In the genomic region with DNA sequence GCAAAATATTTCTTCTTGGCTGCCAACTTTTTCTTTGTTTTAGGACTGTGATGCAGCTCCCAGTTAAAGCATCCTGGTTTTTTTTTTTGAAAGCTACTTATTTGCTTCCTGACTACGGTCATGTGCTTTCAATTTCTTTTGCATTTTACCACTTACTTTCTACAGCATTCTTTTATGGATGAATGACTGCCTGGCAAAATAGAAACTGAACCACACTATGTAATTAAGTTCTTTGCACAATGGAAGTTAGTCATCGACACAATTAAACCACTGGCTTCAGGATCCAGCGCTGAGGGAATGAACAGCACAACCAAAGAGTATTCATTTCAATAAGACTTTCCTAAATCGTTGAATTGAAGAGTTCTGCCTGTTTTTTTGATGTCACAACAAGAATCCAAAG, we compare ENCODE assay signal across 15 cellular contexts.
A peak's percentile ranks its signal among the peaks of the same experiment; 100 is the strongest.
DNase-seq lines count a peak whose midpoint lies in the region; TF ChIP-seq lines count a peak whose summit lies in the region.
"Had no signal": no experiment of that assay in that cellular context is flagged by ENCODE, and none has a peak within 500 bp of the region (broad histone marks: within the 10 kb centered on the region; RNA-seq: fewer than 3 reads in every experiment).

No MANE protein-coding gene starts in this region.

- POLR2A ChIA-PET in PC-9 (lab: Charles Lee; ENCODE audit: unreplicated experiment): no interaction called here
- POLR2A ChIA-PET in GM10248 (lab: Yijun Ruan, JAX): no interaction called here

- no peak overlapping the region for H3K4me3 Mint-ChIP-seq in activated T-helper 2 cell treated with anti-CD3 and anti-CD28 coated beads, Interferon-gamma antibody, Interleukin-2, Interleukin-4, amounts not matched to agents 10 μg/mL and 5 μg/mL and 100 μg/mL, durations not matched to agents 14 hours and 24 hours and 36 hours (ENCODE audit: low read depth)

- H3K9me3 ChIP-seq in PC-9 (ENCODE audit: insufficient read depth, low read depth) (no peaks in the 10 kb centered on the region), trophoblast cell (ENCODE audit: insufficient read depth, low read depth, low read length) (no peaks in the 10 kb centered on the region)

- DNase-seq in GM04503 (ENCODE audit: low read depth) (peak; percentile 90), PC-9 (no peak), fibroblast of mammary gland (ENCODE audit: low read depth) (peak; percentile 2), retinal pigment epithelial cell (ENCODE audit: low read depth) (peak; percentile 93), trophoblast cell (no peak), GM10248 (ENCODE audit: extremely low spot score) (no peak)
- no peak for DNase-seq in effector CD4-positive, alpha-beta T cell
- DNase-seq in activated T-helper 2 cell treated with anti-CD3 and anti-CD28 coated beads, Interferon-gamma antibody, Interleukin-2, Interleukin-4, amounts not matched to agents 10 μg/mL and 5 μg/mL and 100 μg/mL, durations not matched to agents 14 hours and 24 hours and 36 hours (ENCODE audit: low spot score): no peak
- DNase-seq: DMS53; left ventricle myocardium superior; NCI-H510A; stimulated activated CD4-positive, alpha-beta T cell treated with anti-CD3 and anti-CD28 coated beads, Interleukin-4, amount 100 ng/mL, for 24 hours; stimulated activated naive CD8-positive, alpha-beta T cell treated with anti-CD3 and anti-CD28 coated beads, Interleukin-15, Interleukin-2, amounts not matched to agents 100 U/mL and 50 U/mL, for 24 hours had no signal

- no peak overlapping the region for H4K8ac ChIP-seq in trophoblast cell (ENCODE audit: low read depth, low read length)

- H3K4me3 ChIP-seq in PC-9: no peak overlapping the region
- H3K4me3 ChIP-seq in fibroblast of mammary gland (ENCODE audit: control insufficient read depth, low read depth, low read length): no peak overlapping the region
- no peak overlapping the region for H3K4me3 ChIP-seq in retinal pigment epithelial cell (ENCODE audit: low read length)
- H3K4me3 ChIP-seq in trophoblast cell (ENCODE audit: low read depth, low read length): no peak overlapping the region
- H3K4me3 ChIP-seq: coronary artery had no signal

- H3K27me3 Mint-ChIP-seq in activated T-helper 2 cell treated with anti-CD3 and anti-CD28 coated beads, Interferon-gamma antibody, Interleukin-2, Interleukin-4, amounts not matched to agents 10 μg/mL and 5 μg/mL and 100 μg/mL, durations not matched to agents 14 hours and 24 hours and 36 hours (ENCODE audit: low read depth): no peaks in the 10 kb centered on the region

- H4K12ac ChIP-seq in trophoblast cell (ENCODE audit: low read depth, low read length): no peak overlapping the region

- H3K4me2 ChIP-seq in PC-9 (peak overlapping the region; percentile 19; the same call in 1 of the 2 replicates), trophoblast cell (ENCODE audit: low read length) (no peak overlapping the region)

- H3K9me2 ChIP-seq in PC-9 (ENCODE audit: insufficient read depth): no peaks in the 10 kb centered on the region

- no peaks in the 10 kb centered on the region for H4K20me1 ChIP-seq in PC-9 (ENCODE audit: insufficient read depth)

- no CpG with 5 or more reads among the region's 4 CpGs for WGBS in trophoblast cell (ENCODE audit: extremely low coverage, insufficient coverage, insufficient read length)

- H3K79me2 ChIP-seq in PC-9 (ENCODE audit: low read depth) (no peaks in the 10 kb centered on the region), trophoblast cell (ENCODE audit: control insufficient read depth, insufficient read depth, low read length, poor library complexity) (no peaks in the 10 kb centered on the region)
- H3K79me2 ChIP-seq: parathyroid adenoma had no signal

- H2BK5ac ChIP-seq in trophoblast cell (ENCODE audit: low read depth, low read length, poor library complexity): no peak overlapping the region

- H3K4ac ChIP-seq in trophoblast cell (ENCODE audit: low read depth, low read length): no peak overlapping the region

- H3K27ac ChIP-seq in PC-9 (no peak overlapping the region), trophoblast cell (ENCODE audit: low read depth, low read length) (no peak overlapping the region)
- H3K27ac ChIP-seq: coronary artery, parathyroid adenoma had no signal

- H3K4me1 ChIP-seq in PC-9 (replicated peaks; ENCODE audit: insufficient read depth): no peaks in the 10 kb centered on the region
- H3K4me1 ChIP-seq in trophoblast cell (ENCODE audit: control insufficient read depth in 1 of 2, insufficient read depth in 2 of 2, low read length in 2 of 2): no peaks in the 10 kb centered on the region
- H3K4me1 ChIP-seq: parathyroid adenoma had no signal

- H3K36me3 ChIP-seq in PC-9 (ENCODE audit: low read depth): no peaks in the 10 kb centered on the region
- H3K36me3 ChIP-seq in trophoblast cell (ENCODE audit: control insufficient read depth in 1 of 2, insufficient read depth in 2 of 2, low read length in 2 of 2): no peaks in the 10 kb centered on the region

- no peak overlapping the region for H4K91ac ChIP-seq in trophoblast cell (ENCODE audit: low read depth, low read length)

- no peak overlapping the region for H3K23ac ChIP-seq in trophoblast cell (ENCODE audit: low read length)

- no peaks in the 10 kb centered on the region for H3K4me1 Mint-ChIP-seq in activated T-helper 2 cell treated with anti-CD3 and anti-CD28 coated beads, Interferon-gamma antibody, Interleukin-2, Interleukin-4, amounts not matched to agents 10 μg/mL and 5 μg/mL and 100 μg/mL, durations not matched to agents 14 hours and 24 hours and 36 hours (ENCODE audit: low read depth)

- H3K9ac ChIP-seq in trophoblast cell (ENCODE audit: low read length): no peak overlapping the region
- H3K9ac ChIP-seq: parathyroid adenoma had no signal

- no TSS peak for BruUV-seq in PC-9 (replicated peaks; lab: Mats Ljungman, UMichigan)

- H3K27ac Mint-ChIP-seq in activated T-helper 2 cell treated with anti-CD3 and anti-CD28 coated beads, Interferon-gamma antibody, Interleukin-2, Interleukin-4, amounts not matched to agents 10 μg/mL and 5 μg/mL and 100 μg/mL, durations not matched to agents 14 hours and 24 hours and 36 hours: no peak overlapping the region

- TF ChIP-seq CTCF in PC-9 (conservative IDR thresholded peaks at IDR 0.05) (no peak), fibroblast of mammary gland (conservative IDR thresholded peaks at IDR 0.05; ENCODE audit: control insufficient read depth, insufficient read depth, low read depth, low read length) (no peak), retinal pigment epithelial cell (conservative IDR thresholded peaks at IDR 0.05; ENCODE audit: low read depth, low read length) (no peak), GM10248 (IDR thresholded peaks at IDR 0.05; ENCODE audit: control extremely low read depth, extremely low read depth, low read depth, missing control alignments) (no peak)

- H3K27me3 ChIP-seq in PC-9 (ENCODE audit: insufficient read depth, low read depth) (no peaks in the 10 kb centered on the region), trophoblast cell (ENCODE audit: insufficient read depth, low read length) (no peaks in the 10 kb centered on the region)

- no peak overlapping the region for H3K14ac ChIP-seq in trophoblast cell (ENCODE audit: low read length)

- no peaks in the 10 kb centered on the region for H3F3A ChIP-seq in PC-9 (ENCODE audit: insufficient read depth, low read depth)

- H3K36me3 Mint-ChIP-seq in activated T-helper 2 cell treated with anti-CD3 and anti-CD28 coated beads, Interferon-gamma antibody, Interleukin-2, Interleukin-4, amounts not matched to agents 10 μg/mL and 5 μg/mL and 100 μg/mL, durations not matched to agents 14 hours and 24 hours and 36 hours (ENCODE audit: low read depth): no peaks in the 10 kb centered on the region

- no peak overlapping the region for H2BK120ac ChIP-seq in trophoblast cell (ENCODE audit: insufficient read depth, low read length, poor library complexity)

- H3K79me1 ChIP-seq in trophoblast cell (ENCODE audit: low read length): no peaks in the 10 kb centered on the region

- H2AK5ac ChIP-seq in trophoblast cell (ENCODE audit: low read length): no peak overlapping the region

- no peak overlapping the region for H3K18ac ChIP-seq in trophoblast cell (ENCODE audit: low read length)

- H3K9me3 Mint-ChIP-seq in activated T-helper 2 cell treated with anti-CD3 and anti-CD28 coated beads, Interferon-gamma antibody, Interleukin-2, Interleukin-4, amounts not matched to agents 10 μg/mL and 5 μg/mL and 100 μg/mL, durations not matched to agents 14 hours and 24 hours and 36 hours: no peaks in the 10 kb centered on the region

- intact Hi-C loops in PC-9 (cut with micrococcal nuclease; ENCODE audit: unreplicated experiment): no loop called here
- intact Hi-C loops in activated T-helper 2 cell treated with anti-CD3 and anti-CD28 coated beads, Interferon-gamma antibody, Interleukin-2, Interleukin-4, amounts not matched to agents 10 μg/mL and 5 μg/mL and 100 μg/mL, durations not matched to agents 14 hours and 24 hours and 36 hours (cut with micrococcal nuclease): no loop called here

- H2AFZ ChIP-seq in PC-9 (no peak overlapping the region), trophoblast cell (ENCODE audit: insufficient read depth, low read length, poor library complexity) (no peak overlapping the region)
- H2AFZ ChIP-seq: parathyroid adenoma had no signal

- H2BK12ac ChIP-seq in trophoblast cell (ENCODE audit: low read length): no peak overlapping the region

- CTCF ChIA-PET in PC-9 (lab: Charles Lee) (no interaction called here), GM10248 (lab: Yijun Ruan, JAX) (interaction anchor here (0.7 to 1.1 kb wide), 2 partner anchors 9 to 38 kb away, joined by 3 read pairs; no protein-coding TSS in a partner anchor)

Comparison
In these comparisons a context has a peak if more than half of its experiments do, and no peak if none do; other contexts are left out.
1. DNase-seq: peak in GM04503 (single experiment), fibroblast of mammary gland (single experiment) and retinal pigment epithelial cell (single experiment); none in PC-9 (0 of 2), trophoblast cell (0 of 2), effector CD4-positive, alpha-beta T cell (single experiment), GM10248 (single experiment) and activated T-helper 2 cell treated with anti-CD3 and anti-CD28 coated beads, Interferon-gamma antibody, Interleukin-2, Interleukin-4, amounts not matched to agents 10 μg/mL and 5 μg/mL and 100 μg/mL, durations not matched to agents 14 hours and 24 hours and 36 hours (single experiment).